21 cellular contexts compared by ENCODE assay signal in genomic region chr14:103555559-103556337, GRCh38. TPM values are rescaled to one million over a fixed set of nuclear protein-coding genes. Genes with fewer than 3 reads are reported as not detected.
A peak's percentile ranks its signal among the peaks of the same experiment; 100 is the strongest.
DNase-seq lines count a peak whose midpoint lies in the region; ATAC-seq and TF ChIP-seq lines count a peak whose summit lies in the region.
"Had no signal": no experiment of that assay in that cellular context is flagged by ENCODE, and none has a peak within 500 bp of the region (broad histone marks: within the 10 kb centered on the region; RNA-seq: fewer than 3 reads in every experiment).

No MANE protein-coding gene starts in this region.

- DNase-seq in GM23338 (ENCODE audit: low spot score) (no peak), right cardiac atrium (peak in 1 of 3 donors; percentile 48), gastrocnemius medialis (no peak), type B pancreatic cell (ENCODE audit: extremely low spot score, unreplicated experiment) (no peak), BE2C (no peak), DMS79 (lab: John Stamatoyannopoulos, UW) (no peak)
- DNase-seq: activated CD8-positive, alpha-beta memory T cell treated with anti-CD3 and anti-CD28 coated beads for 24 hours; activated naive CD8-positive, alpha-beta T cell treated with anti-CD3 and anti-CD28 coated beads, Interleukin-2, amount 10 ng/mL, durations not matched to agents 7 days and 5 days; brain microvascular endothelial cell; CD8-positive, alpha-beta T cell; DMS53; foreskin melanocyte; left colon; NCI-H1417 treated with DMSO at 0.1 percent for 48 hours; NCI-H774; nucleus accumbens had no signal

- ATAC-seq in GM23338 (peak; percentile 24; the same call in 2 of the 3 replicates), right cardiac atrium (no peak), gastrocnemius medialis (peak in 1 of 2 donors; percentile 37), HG03135 (IDR thresholded peaks at IDR 0.05; ENCODE audit: unreplicated experiment) (no peak)
- ATAC-seq: CD8-positive, alpha-beta T cell; HepG2; left colon had no signal

- H3K4me1 ChIP-seq in GM23338 (ENCODE audit: insufficient read depth) (peaks cover under 1% of the 10 kb centered on the region; the same call in 1 of the 2 replicates), right cardiac atrium (ENCODE audit: control insufficient read depth, insufficient read depth, low read length) (peaks cover 18% of the 10 kb centered on the region), gastrocnemius medialis (peaks cover 82 to 89% of the 10 kb centered on the region in 2 donors), BE2C (no peaks in the 10 kb centered on the region)

- H2AFZ ChIP-seq in GM23338, result no peak overlapping the region

- H4K20me1 ChIP-seq in GM23338 (replicated peaks; ENCODE audit: insufficient read depth), result peaks cover 17% of the 10 kb centered on the region

- TF ChIP-seq CTCF in GM23338 (conservative IDR thresholded peaks at IDR 0.05; ENCODE audit: low read depth in 2 of 2), result no peak
- no peak for TF ChIP-seq CTCF in brain (conservative IDR thresholded peaks at IDR 0.05)
- TF ChIP-seq CTCF in gastrocnemius medialis (IDR thresholded peaks at IDR 0.05 in 4 of 5, conservative IDR thresholded peaks at IDR 0.05 in 1 of 5), result no peak
- no peak for TF ChIP-seq CTCF in type B pancreatic cell (conservative IDR thresholded peaks at IDR 0.05)
- TF ChIP-seq CTCF in BE2C (IDR thresholded peaks at IDR 0.05; ENCODE audit: low read depth, low read length), result no peak

- H3K27ac Mint-ChIP-seq in GM23338 (no peak overlapping the region), brain (peak overlapping the region in 4 of 5 experiments; percentile 40 to 75 (median 48)), type B pancreatic cell (no peak overlapping the region)
- H3K27ac Mint-ChIP-seq: activated naive CD8-positive, alpha-beta T cell treated with anti-CD3 and anti-CD28 coated beads, Interleukin-2, amount 10 ng/mL, durations not matched to agents 7 days and 5 days; dendritic cell treated with granulocyte-macrophage colony-stimulating factor and Interleukin-4, amounts not matched to agents 40 ng/mL and 50 ng/mL, for 4 days had no signal

- peaks cover 29% of the 10 kb centered on the region for H3F3A ChIP-seq in GM23338 (replicated peaks; ENCODE audit: low read depth)

- no peaks in the 10 kb centered on the region for H3K9me2 ChIP-seq in GM23338 (ENCODE audit: insufficient read depth)

- peaks cover 24% of the 10 kb centered on the region for H3K36me3 Mint-ChIP-seq in GM23338 (ENCODE audit: low read depth)
- peaks cover 25% of the 10 kb centered on the region for H3K36me3 Mint-ChIP-seq in brain
- no peaks in the 10 kb centered on the region for H3K36me3 Mint-ChIP-seq in type B pancreatic cell

- H3K4me2 ChIP-seq in GM23338, result no peak overlapping the region

- H3K36me3 ChIP-seq in GM23338 (ENCODE audit: insufficient read depth) (peaks cover 15% of the 10 kb centered on the region; the same call in 1 of the 2 replicates), gastrocnemius medialis (peaks cover 0 to 22% of the 10 kb centered on the region in 2 donors), BE2C (peaks cover 11% of the 10 kb centered on the region)

- H3K79me2 ChIP-seq in GM23338 (replicated peaks; ENCODE audit: insufficient read depth), result peaks cover 40% of the 10 kb centered on the region

- H3K4me3 Mint-ChIP-seq in GM23338 (no peak overlapping the region), brain (peak overlapping the region in 1 of 5 experiments; percentile 53), type B pancreatic cell (no peak overlapping the region)
- H3K4me3 Mint-ChIP-seq: activated naive CD8-positive, alpha-beta T cell treated with anti-CD3 and anti-CD28 coated beads, Interleukin-2, amount 10 ng/mL, durations not matched to agents 7 days and 5 days; CD8-positive, alpha-beta T cell; dendritic cell treated with granulocyte-macrophage colony-stimulating factor and Interleukin-4, amounts not matched to agents 40 ng/mL and 50 ng/mL, for 4 days had no signal

- H3K4me3 ChIP-seq in GM23338, result no peak overlapping the region
- H3K4me3 ChIP-seq in right cardiac atrium (ENCODE audit: low read length), result no peak overlapping the region
- no peak overlapping the region for H3K4me3 ChIP-seq in gastrocnemius medialis
- no peak overlapping the region for H3K4me3 ChIP-seq in BE2C (ENCODE audit: low read depth, low read length)
- H3K4me3 ChIP-seq: HAP-1 had no signal

- peak; percentile 33 to 67 for TF ChIP-seq POLR2A in gastrocnemius medialis (IDR thresholded peaks at IDR 0.05)

- WGBS in right cardiac atrium, result 66% methylated on average over 15 of the region's 15 CpGs

- H3K27ac ChIP-seq in GM23338 (ENCODE audit: low read depth) (no peak overlapping the region), right cardiac atrium (ENCODE audit: low read length) (peak overlapping the region; percentile 28), gastrocnemius medialis (peak overlapping the region; percentile 74 to 97 (median 86))
- H3K27ac ChIP-seq: brain microvascular endothelial cell had no signal

- in situ Hi-C loops in gastrocnemius medialis (cut with MboI; ENCODE audit: low sequenced_read_pairs in 4 of 4), result loop anchor here in 1 of 4 donors (25.0 kb wide), 1 partner anchor 357 kb away; a partner anchor contains a TSS

- intact Hi-C loops in right cardiac atrium (cut with DNase I), result no loop called here
- intact Hi-C loops in gastrocnemius medialis (cut with DNase I; ENCODE audit: low total_unique reads), result loop anchor here (10.0 kb wide), 1 partner anchor 1169 kb away; the partner anchor contains the start of gene ADSS1

- H3K4me1 Mint-ChIP-seq in GM23338 (peaks cover 13% of the 10 kb centered on the region), brain (peaks cover 63% of the 10 kb centered on the region), type B pancreatic cell (ENCODE audit: unreplicated experiment) (peaks cover 13% of the 10 kb centered on the region)

- H3K9me3 Mint-ChIP-seq in GM23338, result no peaks in the 10 kb centered on the region
- H3K9me3 Mint-ChIP-seq in brain, result no peaks in the 10 kb centered on the region
- H3K9me3 Mint-ChIP-seq in type B pancreatic cell, result no peaks in the 10 kb centered on the region
- H3K9me3 Mint-ChIP-seq: activated naive CD8-positive, alpha-beta T cell treated with anti-CD3 and anti-CD28 coated beads, Interleukin-2, amount 10 ng/mL, durations not matched to agents 7 days and 5 days; CD8-positive, alpha-beta T cell; dendritic cell treated with granulocyte-macrophage colony-stimulating factor and Interleukin-4, amounts not matched to agents 40 ng/mL and 50 ng/mL, for 4 days had no signal

- peaks cover 6% of the 10 kb centered on the region for H3K27me3 Mint-ChIP-seq in GM23338 (ENCODE audit: insufficient read depth, low read depth, poor library complexity)
- no peaks in the 10 kb centered on the region for H3K27me3 Mint-ChIP-seq in brain
- no peaks in the 10 kb centered on the region for H3K27me3 Mint-ChIP-seq in type B pancreatic cell
- H3K27me3 Mint-ChIP-seq: activated naive CD8-positive, alpha-beta T cell treated with anti-CD3 and anti-CD28 coated beads, Interleukin-2, amount 10 ng/mL, durations not matched to agents 7 days and 5 days; dendritic cell treated with granulocyte-macrophage colony-stimulating factor and Interleukin-4, amounts not matched to agents 40 ng/mL and 50 ng/mL, for 4 days had no signal

- H3K9me3 ChIP-seq in right cardiac atrium (ENCODE audit: control insufficient read depth, low read length) (no peaks in the 10 kb centered on the region), gastrocnemius medialis (no peaks in the 10 kb centered on the region), BE2C (no peaks in the 10 kb centered on the region)
- H3K9me3 ChIP-seq: HAP-1 had no signal

- H3K27me3 ChIP-seq in GM23338 (ENCODE audit: insufficient read depth) (no peaks in the 10 kb centered on the region), right cardiac atrium (ENCODE audit: control insufficient read depth, insufficient read depth) (no peaks in the 10 kb centered on the region), gastrocnemius medialis (no peaks in the 10 kb centered on the region), BE2C (no peaks in the 10 kb centered on the region)
- H3K27me3 ChIP-seq: brain microvascular endothelial cell had no signal

RNA-seq across cellular contexts. Expression of gene BAG5, which starts 6.7 kb away (rescaled TPM):
- 25.4 and 29.2 TPM in 2 replicates for total RNA-seq in GM23338 (2014; rRNA removed; shearing (Covaris generic))
- 16.4 and 21.1 TPM in 2 replicates for polyA plus RNA-seq in GM23338 (2016; fragmentation: Nextera tagmentation; extraction: Ambion mirVana)
- 19.6 TPM for polyA plus RNA-seq in brain (ENCODE audit: insufficient read depth, low read depth, low replicate concordance)
- 10 to 100 TPM; 18.9 to 23.6 (median 19.5) TPM for total RNA-seq in right cardiac atrium
- polyA plus RNA-seq in right cardiac atrium, result 7.7 TPM
- 10 to 100 TPM; 16.9 to 22.6 (median 21.0) TPM for total RNA-seq in gastrocnemius medialis
- total RNA-seq in type B pancreatic cell (ENCODE audit: low replicate concordance), result 23.3 and 30.5 TPM in 2 replicates
- 54.9 TPM for polyA plus RNA-seq in BE2C (2012; ENCODE audit: insufficient read depth, insufficient read length, low read depth)

RNA-seq across cellular contexts. Expression of gene COA8, which starts 7.0 kb away (rescaled TPM):
- 61.3 and 82.6 TPM in 2 replicates for total RNA-seq in GM23338 (2014; rRNA removed; shearing (Covaris generic))
- polyA plus RNA-seq in GM23338 (2016; fragmentation: Nextera tagmentation; extraction: Ambion mirVana) (129 and 130 TPM in 2 replicates), brain (ENCODE audit: insufficient read depth, low read depth, low replicate concordance) (83.6 TPM), right cardiac atrium (60.8 TPM)
- total RNA-seq in right cardiac atrium (10 to 100 TPM; 33.8 to 43.5 (median 41.7) TPM), gastrocnemius medialis (100 to 1,000 TPM in 1 of 4 donors, 10 to 100 TPM in 3; 56.7 to 111 (median 71.7) TPM), type B pancreatic cell (ENCODE audit: low replicate concordance) (39.8 and 42.5 TPM in 2 replicates)
- 43.8 TPM for polyA plus RNA-seq in BE2C (2012; ENCODE audit: insufficient read depth, insufficient read length, low read depth)

RNA-seq across cellular contexts. Expression of gene TRMT61A, which starts 26.8 kb away (rescaled TPM):
- 22.0 and 28.2 TPM in 2 replicates for total RNA-seq in GM23338 (2014; rRNA removed; shearing (Covaris generic))
- polyA plus RNA-seq in GM23338 (2016; fragmentation: Nextera tagmentation; extraction: Ambion mirVana), result 13.2 and 13.4 TPM in 2 replicates
- 17.1 TPM for polyA plus RNA-seq in brain (ENCODE audit: insufficient read depth, low read depth, low replicate concordance)
- 1 to 10 TPM; 4.8 to 6.9 (median 6.5) TPM for total RNA-seq in right cardiac atrium
- polyA plus RNA-seq in right cardiac atrium, result 6.2 TPM
- total RNA-seq in gastrocnemius medialis, result 10 to 100 TPM in 1 of 4 donors, 1 to 10 TPM in 3; 8.3 to 11.0 (median 9.6) TPM
- total RNA-seq in type B pancreatic cell (ENCODE audit: low replicate concordance), result 10.8 and 12.4 TPM in 2 replicates
- 137 TPM for polyA plus RNA-seq in BE2C (2012; ENCODE audit: insufficient read depth, insufficient read length, low read depth)

RNA-seq across cellular contexts. Expression of gene CKB, which starts 33.1 kb away (rescaled TPM):
- 504 and 604 TPM in 2 replicates for total RNA-seq in GM23338 (2014; rRNA removed; shearing (Covaris generic))
- 846 and 852 TPM in 2 replicates for polyA plus RNA-seq in GM23338 (2016; fragmentation: Nextera tagmentation; extraction: Ambion mirVana)
- polyA plus RNA-seq in brain (ENCODE audit: insufficient read depth, low read depth, low replicate concordance), result 2,462 TPM
- total RNA-seq in right cardiac atrium, result 100 to 1,000 TPM; 478 to 697 (median 542) TPM
- 843 TPM for polyA plus RNA-seq in right cardiac atrium
- total RNA-seq in gastrocnemius medialis, result 100 to 1,000 TPM in 1 of 4 donors, 10 to 100 TPM in 3; 20.7 to 110 (median 43.4) TPM
- 180 and 323 TPM in 2 replicates for total RNA-seq in type B pancreatic cell (ENCODE audit: low replicate concordance)
- polyA plus RNA-seq in BE2C (2012; ENCODE audit: insufficient read depth, insufficient read length, low read depth), result 1,667 TPM

Comparison
In these comparisons a context has a peak if more than half of its experiments do, and no peak if none do; other contexts are left out.
1. H3K27ac Mint-ChIP-seq: peak in brain (4 of 5); none in GM23338 (single experiment) and type B pancreatic cell (single experiment).